15 cellular contexts compared by ENCODE assay signal in the genomic region with DNA sequence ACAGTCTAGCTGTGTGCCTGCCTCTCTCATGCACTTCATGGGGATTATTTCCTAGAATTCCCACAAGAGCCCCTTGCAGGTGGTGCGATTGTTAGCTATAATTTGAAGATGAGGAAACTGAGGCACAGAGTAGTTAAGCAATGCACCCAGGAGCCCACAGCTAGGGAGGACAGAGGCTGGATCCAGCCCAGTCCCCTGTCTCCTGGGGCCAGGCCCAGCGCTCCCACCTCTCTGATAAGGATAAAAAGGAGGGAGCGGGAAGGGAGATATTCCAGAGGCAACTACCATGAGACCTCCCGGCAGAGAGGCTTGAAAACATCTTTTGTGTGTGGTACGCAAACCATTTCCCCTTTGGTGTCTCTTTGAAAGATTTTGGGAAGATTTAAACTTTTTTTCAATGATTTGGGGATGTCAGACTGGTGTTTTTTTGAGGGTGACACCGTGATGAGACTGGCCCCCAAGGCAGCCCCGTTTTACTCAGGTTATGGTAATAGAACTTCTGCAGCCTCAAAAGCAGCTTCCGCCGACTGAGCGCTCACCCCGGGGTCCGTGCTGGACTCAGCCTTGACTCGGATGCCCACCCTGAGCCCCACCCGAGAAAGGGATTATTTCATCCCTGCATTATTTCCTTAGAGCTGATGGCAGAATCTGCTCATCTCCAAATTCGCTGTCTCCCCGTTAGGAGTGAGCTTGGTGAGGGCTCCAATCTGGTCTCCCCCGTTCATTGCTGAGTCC.
DNase-seq lines count a peak whose midpoint lies in the region; ATAC-seq and TF ChIP-seq lines count a peak whose summit lies in the region.
"Had no signal": no experiment of that assay in that cellular context is flagged by ENCODE, and none has a peak within 500 bp of the region (broad histone marks: within the 10 kb centered on the region; RNA-seq: fewer than 3 reads in every experiment).

No MANE protein-coding gene starts in this region.

- no peaks in the 10 kb centered on the region for H3K9me3 Mint-ChIP-seq in stimulated activated naive CD8-positive, alpha-beta T cell treated with anti-CD3 and anti-CD28 coated beads, Interleukin-15, Interleukin-2, amounts not matched to agents 100 ng/mL and 50 ng/mL, for 24 hours
- H3K9me3 Mint-ChIP-seq in stimulated activated naive CD8-positive, alpha-beta T cell treated with anti-CD3 and anti-CD28 coated beads, Interleukin-15, amount 100 ng/mL, for 72 hours: no peaks in the 10 kb centered on the region
- no peaks in the 10 kb centered on the region for H3K9me3 Mint-ChIP-seq in immature natural killer cell
- H3K9me3 Mint-ChIP-seq: stimulated activated memory B cell treated with anti-CD40 and anti-IgM and Interleukin-4, amounts not matched to agents 10 μg/mL and 1 μg/mL and 100 μg/mL, for 72 hours had no signal

- no peak for ATAC-seq in stimulated activated naive CD8-positive, alpha-beta T cell treated with anti-CD3 and anti-CD28 coated beads, Interleukin-15, amount 100 ng/mL, for 72 hours
- ATAC-seq in HG03520 (IDR thresholded peaks at IDR 0.05; ENCODE audit: unreplicated experiment): no peak
- ATAC-seq in GM18517 (IDR thresholded peaks at IDR 0.05; ENCODE audit: unreplicated experiment): no peak
- ATAC-seq: stimulated activated memory B cell treated with anti-CD40 and anti-IgM and Interleukin-4, amounts not matched to agents 10 μg/mL and 1 μg/mL and 100 μg/mL, for 72 hours had no signal

- H3K27me3 ChIP-seq in left ventricle myocardium inferior (ENCODE audit: low read depth): no peaks in the 10 kb centered on the region
- no peaks in the 10 kb centered on the region for H3K27me3 ChIP-seq in vagina

- H3K27ac ChIP-seq in left ventricle myocardium inferior (replicated peaks): peak overlapping the region; percentile 93
- peak overlapping the region; percentile 96 for H3K27ac ChIP-seq in vagina
- H3K27ac ChIP-seq: KMS-11 had no signal

- no peak overlapping the region for H3K4me3 Mint-ChIP-seq in stimulated activated naive CD8-positive, alpha-beta T cell treated with anti-CD3 and anti-CD28 coated beads, Interleukin-15, Interleukin-2, amounts not matched to agents 100 ng/mL and 50 ng/mL, for 24 hours
- H3K4me3 Mint-ChIP-seq in stimulated activated naive CD8-positive, alpha-beta T cell treated with anti-CD3 and anti-CD28 coated beads, Interleukin-15, amount 100 ng/mL, for 72 hours: no peak overlapping the region
- H3K4me3 Mint-ChIP-seq in immature natural killer cell: no peak overlapping the region
- H3K4me3 Mint-ChIP-seq: stimulated activated memory B cell treated with anti-CD40 and anti-IgM and Interleukin-4, amounts not matched to agents 10 μg/mL and 1 μg/mL and 100 μg/mL, for 72 hours had no signal

- H3K36me3 ChIP-seq in left ventricle myocardium inferior (no peaks in the 10 kb centered on the region), vagina (no peaks in the 10 kb centered on the region)

- H3K27me3 Mint-ChIP-seq in stimulated activated naive CD8-positive, alpha-beta T cell treated with anti-CD3 and anti-CD28 coated beads, Interleukin-15, Interleukin-2, amounts not matched to agents 100 ng/mL and 50 ng/mL, for 24 hours: no peaks in the 10 kb centered on the region
- no peaks in the 10 kb centered on the region for H3K27me3 Mint-ChIP-seq in stimulated activated naive CD8-positive, alpha-beta T cell treated with anti-CD3 and anti-CD28 coated beads, Interleukin-15, amount 100 ng/mL, for 72 hours
- H3K27me3 Mint-ChIP-seq in immature natural killer cell (ENCODE audit: low read depth in 3 of 3): peaks cover 2 to 7% (median 2%) of the 10 kb centered on the region in 3 donors

- peak overlapping the region; percentile 21 for H3K27ac Mint-ChIP-seq in stimulated activated naive CD8-positive, alpha-beta T cell treated with anti-CD3 and anti-CD28 coated beads, Interleukin-15, Interleukin-2, amounts not matched to agents 100 ng/mL and 50 ng/mL, for 24 hours
- peak overlapping the region in 1 of 2 donors; percentile 42 for H3K27ac Mint-ChIP-seq in stimulated activated naive CD8-positive, alpha-beta T cell treated with anti-CD3 and anti-CD28 coated beads, Interleukin-15, amount 100 ng/mL, for 72 hours
- H3K27ac Mint-ChIP-seq in immature natural killer cell: no peak overlapping the region
- H3K27ac Mint-ChIP-seq: stimulated activated memory B cell treated with anti-CD40 and anti-IgM and Interleukin-4, amounts not matched to agents 10 μg/mL and 1 μg/mL and 100 μg/mL, for 72 hours had no signal

- no peaks in the 10 kb centered on the region for H3K36me3 Mint-ChIP-seq in stimulated activated naive CD8-positive, alpha-beta T cell treated with anti-CD3 and anti-CD28 coated beads, Interleukin-15, Interleukin-2, amounts not matched to agents 100 ng/mL and 50 ng/mL, for 24 hours (ENCODE audit: low read depth)
- H3K36me3 Mint-ChIP-seq in immature natural killer cell: no peaks in the 10 kb centered on the region
- H3K36me3 Mint-ChIP-seq: stimulated activated memory B cell treated with anti-CD40 and anti-IgM and Interleukin-4, amounts not matched to agents 10 μg/mL and 1 μg/mL and 100 μg/mL, for 72 hours had no signal

- H3K4me1 ChIP-seq in left ventricle myocardium inferior (peaks cover 70% of the 10 kb centered on the region), vagina (peaks cover 63% of the 10 kb centered on the region)

- TF ChIP-seq CTCF in left ventricle myocardium inferior (IDR thresholded peaks at IDR 0.05; ENCODE audit: borderline replicate concordance) (no peak), vagina (IDR thresholded peaks at IDR 0.05) (no peak)

- H3K9me3 ChIP-seq in left ventricle myocardium inferior (replicated peaks) (no peaks in the 10 kb centered on the region), vagina (no peaks in the 10 kb centered on the region)
- H3K9me3 ChIP-seq: SK-N-SH had no signal

- no peak overlapping the region for H3K4me3 ChIP-seq in left ventricle myocardium inferior
- no peak overlapping the region for H3K4me3 ChIP-seq in vagina

- intact Hi-C loops in left ventricle myocardium inferior (cut with micrococcal nuclease): no loop called here
- intact Hi-C loops in posterior vena cava (cut with DNase I): loop anchor here in 1 of 2 donors (10.0 kb wide), 1 partner anchor 152 kb away; no protein-coding TSS in a partner anchor
- intact Hi-C loops in vagina (cut with DNase I): no loop called here

- peaks cover 40% of the 10 kb centered on the region for H3K4me1 Mint-ChIP-seq in stimulated activated naive CD8-positive, alpha-beta T cell treated with anti-CD3 and anti-CD28 coated beads, Interleukin-15, Interleukin-2, amounts not matched to agents 100 ng/mL and 50 ng/mL, for 24 hours (ENCODE audit: low read depth)
- peaks cover 56% of the 10 kb centered on the region for H3K4me1 Mint-ChIP-seq in stimulated activated naive CD8-positive, alpha-beta T cell treated with anti-CD3 and anti-CD28 coated beads, Interleukin-15, amount 100 ng/mL, for 72 hours
- peaks cover 6 to 10% of the 10 kb centered on the region in 2 donors for H3K4me1 Mint-ChIP-seq in immature natural killer cell

- no peak for TF ChIP-seq POLR2A in vagina (IDR thresholded peaks at IDR 0.05)

- no peak for DNase-seq in stimulated activated naive CD8-positive, alpha-beta T cell treated with anti-CD3 and anti-CD28 coated beads, Interleukin-15, amount 100 ng/mL, for 72 hours
- no peak for DNase-seq in left ventricle myocardium inferior
- peak; percentile 56 for DNase-seq in posterior vena cava (ENCODE audit: low spot score)
- DNase-seq in vagina (ENCODE audit: extremely low spot score in 2 of 2): peak in 1 of 2 donors; percentile 81
- DNase-seq in immature natural killer cell: no peak
- DNase-seq: activated CD8-positive, alpha-beta memory T cell treated with anti-CD3 and anti-CD28 coated beads for 24 hours; HCEC 1CT; NCI-H226; SK-N-SH; stimulated activated CD4-positive, alpha-beta T cell treated with anti-CD3 and anti-CD28 coated beads, Interleukin-4, amount 100 ng/mL, for 24 hours had no signal
